In the genomic region with DNA sequence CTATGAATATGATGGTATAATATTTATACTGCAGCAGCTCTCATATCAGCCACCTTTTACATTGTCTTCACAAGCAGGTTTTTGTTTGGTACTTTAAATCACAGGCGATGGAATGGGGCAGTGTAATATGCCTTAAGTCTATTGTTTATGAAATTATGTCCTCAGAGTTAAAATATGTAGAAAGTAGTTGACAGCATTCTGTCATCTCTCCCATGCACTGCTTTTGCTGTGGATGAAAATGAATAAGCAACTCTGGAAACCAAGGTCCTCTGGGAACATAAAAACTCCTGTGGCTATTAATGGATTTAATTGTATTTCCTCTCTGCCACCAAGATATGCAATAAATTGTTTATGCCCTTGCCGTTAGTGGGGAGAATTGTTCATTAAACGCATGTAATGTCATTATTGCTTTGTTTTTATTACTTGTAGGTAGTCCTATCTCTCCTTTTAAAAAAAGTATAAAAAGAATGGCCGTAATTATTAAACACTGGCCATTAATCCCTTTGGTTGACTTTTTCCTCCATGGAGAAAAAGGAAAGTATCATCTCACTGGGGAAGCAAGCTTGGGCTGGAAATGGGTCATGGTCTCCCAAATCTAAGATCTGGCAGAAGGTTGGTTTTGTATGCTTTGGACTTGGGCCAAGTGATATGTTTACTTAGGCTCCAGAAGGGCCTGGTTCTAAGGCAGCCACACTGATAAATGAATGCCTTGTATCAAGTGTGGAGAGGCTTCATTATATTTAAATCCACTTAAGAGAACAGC, we compare ENCODE assay signal across 2 cellular contexts.
TF ChIP-seq lines count a peak whose summit lies in the region.

No MANE protein-coding gene starts in this region.

TF ChIP-seq in A549, 52 proteins besides CTCF, POLR2A, EP300 and RAD21:
- TF ChIP-seq ZFP36 (IDR thresholded peaks at IDR 0.05; ENCODE audit: borderline replicate concordance, partially characterized antibody) (no peak), JUNB (IDR thresholded peaks at IDR 0.05) (no peak), ZNF302 (CRISPR knock-in tag; IDR thresholded peaks at IDR 0.05) (no peak), MAFK (IDR thresholded peaks at IDR 0.05; ENCODE audit: partially characterized antibody) (no peak), RFX5 (IDR thresholded peaks at IDR 0.05) (no peak), RNF2 (IDR thresholded peaks at IDR 0.05; ENCODE audit: borderline replicate concordance, low read depth) (no peak), REST (IDR thresholded peaks at IDR 0.05) (no peak), MYC (IDR thresholded peaks at IDR 0.05; ENCODE audit: borderline replicate concordance, low read length) (no peak), CHD2 (IDR thresholded peaks at IDR 0.05; ENCODE audit: low read length, partially characterized antibody) (no peak), CBX8 (IDR thresholded peaks at IDR 0.05) (no peak), ESRRA (IDR thresholded peaks at IDR 0.05; ENCODE audit: borderline replicate concordance, low read length) (no peak), CBX2 (IDR thresholded peaks at IDR 0.05; ENCODE audit: borderline replicate concordance, low read depth) (no peak), SMC3 (IDR thresholded peaks at IDR 0.05) (no peak)
- TF ChIP-seq, protein P1, sequence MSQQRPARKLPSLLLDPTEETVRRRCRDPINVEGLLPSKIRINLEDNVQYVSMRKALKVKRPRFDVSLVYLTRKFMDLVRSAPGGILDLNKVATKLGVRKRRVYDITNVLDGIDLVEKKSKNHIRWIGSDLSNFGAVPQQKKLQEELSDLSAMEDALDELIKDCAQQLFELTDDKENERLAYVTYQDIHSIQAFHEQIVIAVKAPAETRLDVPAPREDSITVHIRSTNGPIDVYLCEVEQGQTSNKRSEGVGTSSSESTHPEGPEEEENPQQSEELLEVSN (IDR thresholded peaks at IDR 0.05; ENCODE audit: borderline replicate concordance, low read depth): no peak
- TF ChIP-seq, protein P2, sequence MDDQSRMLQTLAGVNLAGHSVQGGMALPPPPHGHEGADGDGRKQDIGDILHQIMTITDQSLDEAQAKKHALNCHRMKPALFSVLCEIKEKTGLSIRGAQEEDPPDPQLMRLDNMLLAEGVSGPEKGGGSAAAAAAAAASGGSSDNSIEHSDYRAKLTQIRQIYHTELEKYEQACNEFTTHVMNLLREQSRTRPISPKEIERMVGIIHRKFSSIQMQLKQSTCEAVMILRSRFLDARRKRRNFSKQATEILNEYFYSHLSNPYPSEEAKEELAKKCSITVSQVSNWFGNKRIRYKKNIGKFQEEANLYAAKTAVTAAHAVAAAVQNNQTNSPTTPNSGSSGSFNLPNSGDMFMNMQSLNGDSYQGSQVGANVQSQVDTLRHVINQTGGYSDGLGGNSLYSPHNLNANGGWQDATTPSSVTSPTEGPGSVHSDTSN (IDR thresholded peaks at IDR 0.05): no peak

TF ChIP-seq in GM23338, 12 proteins besides CTCF, POLR2A, EP300 and RAD21:
- TF ChIP-seq EZH2 (IDR thresholded peaks at IDR 0.05; ENCODE audit: low read depth, unreplicated experiment) (no peak), ZNF114 (CRISPR knock-in tag; IDR thresholded peaks at IDR 0.05) (no peak), ETS1 (IDR thresholded peaks at IDR 0.05) (no peak), CREB1 (CRISPR knock-in tag; IDR thresholded peaks at IDR 0.05; ENCODE audit: low read depth) (no peak), NANOG (IDR thresholded peaks at IDR 0.05; ENCODE audit: borderline replicate concordance) (no peak), POLR2AphosphoS5 (IDR thresholded peaks at IDR 0.05; ENCODE audit: low read depth) (no peak), REST (IDR thresholded peaks at IDR 0.05; ENCODE audit: unreplicated experiment) (no peak), STAT1 (IDR thresholded peaks at IDR 0.05; ENCODE audit: unreplicated experiment) (no peak), ZNF331 (CRISPR knock-in tag; IDR thresholded peaks at IDR 0.05; ENCODE audit: low read depth) (no peak), JUNB (IDR thresholded peaks at IDR 0.05; ENCODE audit: unreplicated experiment) (no peak), EZH2phosphoT487 (IDR thresholded peaks at IDR 0.05; ENCODE audit: unreplicated experiment) (no peak)
- TF ChIP-seq, protein P3, sequence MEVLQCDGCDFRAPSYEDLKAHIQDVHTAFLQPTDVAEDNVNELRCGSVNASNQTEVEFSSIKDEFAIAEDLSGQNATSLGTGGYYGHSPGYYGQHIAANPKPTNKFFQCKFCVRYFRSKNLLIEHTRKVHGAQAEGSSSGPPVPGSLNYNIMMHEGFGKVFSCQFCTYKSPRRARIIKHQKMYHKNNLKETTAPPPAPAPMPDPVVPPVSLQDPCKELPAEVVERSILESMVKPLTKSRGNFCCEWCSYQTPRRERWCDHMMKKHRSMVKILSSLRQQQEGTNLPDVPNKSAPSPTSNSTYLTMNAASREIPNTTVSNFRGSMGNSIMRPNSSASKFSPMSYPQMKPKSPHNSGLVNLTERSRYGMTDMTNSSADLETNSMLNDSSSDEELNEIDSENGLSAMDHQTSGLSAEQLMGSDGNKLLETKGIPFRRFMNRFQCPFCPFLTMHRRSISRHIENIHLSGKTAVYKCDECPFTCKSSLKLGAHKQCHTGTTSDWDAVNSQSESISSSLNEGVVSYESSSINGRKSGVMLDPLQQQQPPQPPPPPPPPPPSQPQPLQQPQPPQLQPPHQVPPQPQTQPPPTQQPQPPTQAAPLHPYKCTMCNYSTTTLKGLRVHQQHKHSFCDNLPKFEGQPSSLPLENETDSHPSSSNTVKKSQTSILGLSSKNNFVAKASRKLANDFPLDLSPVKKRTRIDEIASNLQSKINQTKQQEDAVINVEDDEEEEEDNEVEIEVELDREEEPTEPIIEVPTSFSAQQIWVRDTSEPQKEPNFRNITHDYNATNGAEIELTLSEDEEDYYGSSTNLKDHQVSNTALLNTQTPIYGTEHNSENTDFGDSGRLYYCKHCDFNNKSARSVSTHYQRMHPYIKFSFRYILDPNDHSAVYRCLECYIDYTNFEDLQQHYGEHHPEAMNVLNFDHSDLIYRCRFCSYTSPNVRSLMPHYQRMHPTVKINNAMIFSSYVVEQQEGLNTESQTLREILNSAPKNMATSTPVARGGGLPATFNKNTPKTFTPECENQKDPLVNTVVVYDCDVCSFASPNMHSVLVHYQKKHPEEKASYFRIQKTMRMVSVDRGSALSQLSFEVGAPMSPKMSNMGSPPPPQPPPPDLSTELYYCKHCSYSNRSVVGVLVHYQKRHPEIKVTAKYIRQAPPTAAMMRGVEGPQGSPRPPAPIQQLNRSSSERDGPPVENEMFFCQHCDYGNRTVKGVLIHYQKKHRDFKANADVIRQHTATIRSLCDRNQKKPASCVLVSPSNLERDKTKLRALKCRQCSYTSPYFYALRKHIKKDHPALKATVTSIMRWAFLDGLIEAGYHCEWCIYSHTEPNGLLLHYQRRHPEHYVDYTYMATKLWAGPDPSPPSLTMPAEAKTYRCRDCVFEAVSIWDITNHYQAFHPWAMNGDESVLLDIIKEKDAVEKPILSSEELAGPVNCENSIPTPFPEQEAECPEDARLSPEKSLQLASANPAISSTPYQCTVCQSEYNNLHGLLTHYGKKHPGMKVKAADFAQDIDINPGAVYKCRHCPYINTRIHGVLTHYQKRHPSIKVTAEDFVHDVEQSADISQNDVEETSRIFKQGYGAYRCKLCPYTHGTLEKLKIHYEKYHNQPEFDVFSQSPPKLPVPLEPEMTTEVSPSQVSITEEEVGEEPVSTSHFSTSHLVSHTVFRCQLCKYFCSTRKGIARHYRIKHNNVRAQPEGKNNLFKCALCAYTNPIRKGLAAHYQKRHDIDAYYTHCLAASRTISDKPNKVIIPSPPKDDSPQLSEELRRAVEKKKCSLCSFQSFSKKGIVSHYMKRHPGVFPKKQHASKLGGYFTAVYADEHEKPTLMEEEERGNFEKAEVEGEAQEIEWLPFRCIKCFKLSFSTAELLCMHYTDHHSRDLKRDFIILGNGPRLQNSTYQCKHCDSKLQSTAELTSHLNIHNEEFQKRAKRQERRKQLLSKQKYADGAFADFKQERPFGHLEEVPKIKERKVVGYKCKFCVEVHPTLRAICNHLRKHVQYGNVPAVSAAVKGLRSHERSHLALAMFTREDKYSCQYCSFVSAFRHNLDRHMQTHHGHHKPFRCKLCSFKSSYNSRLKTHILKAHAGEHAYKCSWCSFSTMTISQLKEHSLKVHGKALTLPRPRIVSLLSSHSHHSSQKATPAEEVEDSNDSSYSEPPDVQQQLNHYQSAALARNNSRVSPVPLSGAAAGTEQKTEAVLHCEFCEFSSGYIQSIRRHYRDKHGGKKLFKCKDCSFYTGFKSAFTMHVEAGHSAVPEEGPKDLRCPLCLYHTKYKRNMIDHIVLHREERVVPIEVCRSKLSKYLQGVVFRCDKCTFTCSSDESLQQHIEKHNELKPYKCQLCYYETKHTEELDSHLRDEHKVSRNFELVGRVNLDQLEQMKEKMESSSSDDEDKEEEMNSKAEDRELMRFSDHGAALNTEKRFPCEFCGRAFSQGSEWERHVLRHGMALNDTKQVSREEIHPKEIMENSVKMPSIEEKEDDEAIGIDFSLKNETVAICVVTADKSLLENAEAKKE (CRISPR knock-in tag; IDR thresholded peaks at IDR 0.05): no peak
TF ChIP-seq in GM23338: peak in this region for 0.
